Comparison of ENCODE assay signal across 19 cellular contexts in genomic region chr2:16140771-16141640, GRCh38.
"Had no signal": no experiment of that assay in that cellular context is flagged by ENCODE, and none has a peak within 500 bp of the region (broad histone marks: within the 10 kb centered on the region; RNA-seq: fewer than 3 reads in every experiment).

No MANE protein-coding gene starts in this region.

- H3K36me3 Mint-ChIP-seq: brain, T-cell had no signal

- H3K9me3 Mint-ChIP-seq: activated T-helper 2 cell treated with anti-CD3 and anti-CD28 coated beads, Interferon-gamma antibody, Interleukin-2, Interleukin-4, amounts not matched to agents 10 μg/mL and 5 μg/mL and 100 μg/mL, durations not matched to agents 14 hours and 24 hours and 36 hours had no signal

- FAIRE-seq: endometrium, islet of Langerhans, pancreas had no signal

- H3K4me3 ChIP-seq: esophagus squamous epithelium, left ventricle myocardium inferior, pancreas, tibial nerve had no signal

- H3K27ac ChIP-seq: esophagus squamous epithelium, left ventricle myocardium inferior, pancreas, tibial nerve had no signal

- H3K4me1 ChIP-seq: left ventricle myocardium inferior, tibial nerve had no signal

- H3K27me3 Mint-ChIP-seq: brain, T-cell had no signal

- H3K27me3 ChIP-seq: esophagus squamous epithelium, pancreas, tibial nerve had no signal

- H3K4me3 Mint-ChIP-seq: brain, T-cell had no signal

- H3K9me3 ChIP-seq: esophagus squamous epithelium, left ventricle myocardium inferior, pancreas, tibial nerve had no signal

- H3K27ac Mint-ChIP-seq: activated T-helper 2 cell treated with anti-CD3 and anti-CD28 coated beads, Interferon-gamma antibody, Interleukin-2, Interleukin-4, amounts not matched to agents 10 μg/mL and 5 μg/mL and 100 μg/mL, durations not matched to agents 14 hours and 24 hours and 36 hours; brain; T-cell had no signal

- H3K4me1 Mint-ChIP-seq: T-cell had no signal

- DNase-seq: activated CD4-positive, alpha-beta T cell treated with anti-CD3 and anti-CD28 coated beads for 48 hours; activated CD8-positive, alpha-beta memory T cell treated with anti-CD3 and anti-CD28 coated beads for 24 hours; activated naive CD4-positive, alpha-beta T cell treated with anti-CD3 and anti-CD28 coated beads, Interleukin-2, amount 50 U/mL, for 16 hours; activated T-cell treated with anti-CD3 and anti-CD28 coated beads for 4 hours; amygdala; esophagus squamous epithelium; foreskin melanocyte; left ventricle myocardium inferior; mesendoderm; pancreas; stimulated activated CD4-positive, alpha-beta T cell treated with anti-CD3 and anti-CD28 coated beads, Interleukin-15, amount 100 ng/mL, for 24 hours; stimulated activated CD4-positive, alpha-beta T cell treated with anti-CD3 and anti-CD28 coated beads, Interleukin-4, amount 100 ng/mL, for 4 hours; T1000 had no signal

- H3K36me3 ChIP-seq: esophagus squamous epithelium, left ventricle myocardium inferior, pancreas, tibial nerve had no signal
